8 cellular contexts compared by ENCODE assay signal in genomic region chr3:106609666-106610301, GRCh38.
DNase-seq lines count a peak whose midpoint lies in the region; ATAC-seq and TF ChIP-seq lines count a peak whose summit lies in the region.

No MANE protein-coding gene starts in this region.

- H3K36me3 Mint-ChIP-seq in activated T-helper 17 cell treated with anti-CD3 and anti-CD28 coated beads, Interleukin-2, amount 50 U/mL, for 72 hours (ENCODE audit: low read depth) = no peaks in the 10 kb centered on the region
- no peaks in the 10 kb centered on the region for H3K36me3 Mint-ChIP-seq in osteocyte (ENCODE audit: unreplicated experiment)

- H3K27ac Mint-ChIP-seq in activated T-helper 17 cell treated with anti-CD3 and anti-CD28 coated beads, Interleukin-2, amount 50 U/mL, for 72 hours = peak overlapping the region; percentile 56
- peak overlapping the region; percentile 80 for H3K27ac Mint-ChIP-seq in osteocyte (ENCODE audit: unreplicated experiment)

- H3K4me3 Mint-ChIP-seq in activated T-helper 17 cell treated with anti-CD3 and anti-CD28 coated beads, Interleukin-2, amount 50 U/mL, for 72 hours = no peak overlapping the region
- H3K4me3 Mint-ChIP-seq in osteocyte (ENCODE audit: unreplicated experiment) = no peak overlapping the region

- no peak overlapping the region for H3K4me3 ChIP-seq in tibial artery

- H3K4me1 ChIP-seq in foreskin keratinocyte (no peaks in the 10 kb centered on the region), tibial artery (peaks cover 0 to 4% (median 0%) of the 10 kb centered on the region in 4 donors)

- H3K27ac ChIP-seq in foreskin keratinocyte = no peak overlapping the region
- no peak overlapping the region for H3K27ac ChIP-seq in tibial artery

- peak; percentile 64 for DNase-seq in DMS153 (lab: John Stamatoyannopoulos, UW)
- peak; percentile 65 for DNase-seq in RPMI8226
- DNase-seq in foreskin keratinocyte = peak in 1 of 2 donors; percentile 68
- peak; percentile 90 for DNase-seq in osteocyte (ENCODE audit: extremely low spot score, unreplicated experiment)
- peak; percentile 54 to 74 for DNase-seq in tibial artery

- H3K9me3 Mint-ChIP-seq in activated T-helper 17 cell treated with anti-CD3 and anti-CD28 coated beads, Interleukin-2, amount 50 U/mL, for 72 hours = peaks cover 8% of the 10 kb centered on the region
- H3K9me3 Mint-ChIP-seq in osteocyte (ENCODE audit: unreplicated experiment) = peaks cover 6% of the 10 kb centered on the region

- no peaks in the 10 kb centered on the region for H3K27me3 Mint-ChIP-seq in activated T-helper 17 cell treated with anti-CD3 and anti-CD28 coated beads, Interleukin-2, amount 50 U/mL, for 72 hours
- H3K27me3 Mint-ChIP-seq in osteocyte (ENCODE audit: unreplicated experiment) = no peaks in the 10 kb centered on the region

- ATAC-seq in GM21717 (IDR thresholded peaks at IDR 0.05; ENCODE audit: unreplicated experiment) (peak; percentile 77), foreskin keratinocyte (peak; percentile 77)
- peak; percentile 79 for ATAC-seq in activated T-helper 17 cell treated with anti-CD3 and anti-CD28 coated beads, Interleukin-2, amount 50 U/mL, for 72 hours (replicated peaks)

- intact Hi-C loops in tibial artery (cut with DNase I; ENCODE audit: low total_unique reads) = loop anchor here (5.0 kb wide), 1 partner anchor 922 kb away; no protein-coding TSS in a partner anchor

- no peaks in the 10 kb centered on the region for H3K27me3 ChIP-seq in foreskin keratinocyte
- H3K27me3 ChIP-seq in tibial artery = no peaks in the 10 kb centered on the region

- no peaks in the 10 kb centered on the region for H3K36me3 ChIP-seq in tibial artery

- peak; percentile 89 for TF ChIP-seq CTCF in LNCAP (IDR thresholded peaks at IDR 0.05)
- TF ChIP-seq CTCF in foreskin keratinocyte (conservative IDR thresholded peaks at IDR 0.05) = peak; percentile 92
- peak; percentile 95 for TF ChIP-seq CTCF in osteocyte (IDR thresholded peaks at IDR 0.05)
- peak; percentile 80 to 83 for TF ChIP-seq CTCF in tibial artery (IDR thresholded peaks at IDR 0.05)

- peaks cover 10% of the 10 kb centered on the region for H3K4me1 Mint-ChIP-seq in activated T-helper 17 cell treated with anti-CD3 and anti-CD28 coated beads, Interleukin-2, amount 50 U/mL, for 72 hours
- peaks cover 26% of the 10 kb centered on the region for H3K4me1 Mint-ChIP-seq in osteocyte (ENCODE audit: unreplicated experiment)

- H3K9me3 ChIP-seq in tibial artery = no peaks in the 10 kb centered on the region
